Comparison of ENCODE assay signal across 1 cellular context in genomic region chr9:14437336-14438231, GRCh38.
TF ChIP-seq lines count a peak whose summit lies in the region.

No MANE protein-coding gene starts in this region.

TF ChIP-seq in GM23338, 12 proteins besides CTCF, POLR2A, EP300 and RAD21 (continued from another document):
- TF ChIP-seq, protein P1, sequence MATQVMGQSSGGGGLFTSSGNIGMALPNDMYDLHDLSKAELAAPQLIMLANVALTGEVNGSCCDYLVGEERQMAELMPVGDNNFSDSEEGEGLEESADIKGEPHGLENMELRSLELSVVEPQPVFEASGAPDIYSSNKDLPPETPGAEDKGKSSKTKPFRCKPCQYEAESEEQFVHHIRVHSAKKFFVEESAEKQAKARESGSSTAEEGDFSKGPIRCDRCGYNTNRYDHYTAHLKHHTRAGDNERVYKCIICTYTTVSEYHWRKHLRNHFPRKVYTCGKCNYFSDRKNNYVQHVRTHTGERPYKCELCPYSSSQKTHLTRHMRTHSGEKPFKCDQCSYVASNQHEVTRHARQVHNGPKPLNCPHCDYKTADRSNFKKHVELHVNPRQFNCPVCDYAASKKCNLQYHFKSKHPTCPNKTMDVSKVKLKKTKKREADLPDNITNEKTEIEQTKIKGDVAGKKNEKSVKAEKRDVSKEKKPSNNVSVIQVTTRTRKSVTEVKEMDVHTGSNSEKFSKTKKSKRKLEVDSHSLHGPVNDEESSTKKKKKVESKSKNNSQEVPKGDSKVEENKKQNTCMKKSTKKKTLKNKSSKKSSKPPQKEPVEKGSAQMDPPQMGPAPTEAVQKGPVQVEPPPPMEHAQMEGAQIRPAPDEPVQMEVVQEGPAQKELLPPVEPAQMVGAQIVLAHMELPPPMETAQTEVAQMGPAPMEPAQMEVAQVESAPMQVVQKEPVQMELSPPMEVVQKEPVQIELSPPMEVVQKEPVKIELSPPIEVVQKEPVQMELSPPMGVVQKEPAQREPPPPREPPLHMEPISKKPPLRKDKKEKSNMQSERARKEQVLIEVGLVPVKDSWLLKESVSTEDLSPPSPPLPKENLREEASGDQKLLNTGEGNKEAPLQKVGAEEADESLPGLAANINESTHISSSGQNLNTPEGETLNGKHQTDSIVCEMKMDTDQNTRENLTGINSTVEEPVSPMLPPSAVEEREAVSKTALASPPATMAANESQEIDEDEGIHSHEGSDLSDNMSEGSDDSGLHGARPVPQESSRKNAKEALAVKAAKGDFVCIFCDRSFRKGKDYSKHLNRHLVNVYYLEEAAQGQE (IDR thresholded peaks at IDR 0.05; ENCODE audit: unreplicated experiment) = no peak
- no peak for TF ChIP-seq CREB1 (CRISPR knock-in tag; IDR thresholded peaks at IDR 0.05; ENCODE audit: low read depth)
